10 cellular contexts compared by ENCODE assay signal in the genomic region with DNA sequence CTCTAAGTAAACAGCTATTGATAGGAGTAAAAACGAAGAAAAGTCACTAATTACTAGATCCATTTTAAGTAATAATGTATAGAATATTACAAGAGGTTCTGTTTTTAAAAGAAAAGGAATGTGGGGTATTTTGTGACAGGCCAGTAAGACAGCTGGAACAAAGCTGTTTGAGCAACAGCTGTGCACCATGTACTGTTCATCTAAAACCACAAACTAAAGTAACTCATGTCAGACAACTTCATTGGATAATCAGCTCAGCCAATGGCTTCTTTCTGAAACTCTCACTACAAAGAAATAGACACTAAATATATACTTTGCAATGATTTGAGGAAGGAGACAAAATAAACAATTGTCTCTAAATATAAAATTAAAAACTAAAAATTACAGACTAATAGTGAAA. TPM values are rescaled to one million over a fixed set of nuclear protein-coding genes. Genes with fewer than 3 reads are reported as not detected.
DNase-seq lines count a peak whose midpoint lies in the region; FAIRE-seq and TF ChIP-seq lines count a peak whose summit lies in the region.
"Had no signal": no experiment of that assay in that cellular context is flagged by ENCODE, and none has a peak within 500 bp of the region (broad histone marks: within the 10 kb centered on the region; RNA-seq: fewer than 3 reads in every experiment).

No MANE protein-coding gene starts in this region.

- no peak overlapping the region for H3K4me3 ChIP-seq in GM23248
- no peak overlapping the region for H3K4me3 ChIP-seq in HUES6 (ENCODE audit: low read depth, low read length)
- H3K4me3 ChIP-seq in foreskin fibroblast (ENCODE audit: low read depth in 1 of 2, low read length in 2 of 2): no peak overlapping the region
- no peak overlapping the region for H3K4me3 ChIP-seq in coronary artery

- TF ChIP-seq CTCF in foreskin fibroblast (IDR thresholded peaks at IDR 0.05; ENCODE audit: low read depth, low read length) (no peak), coronary artery (IDR thresholded peaks at IDR 0.05) (no peak)

- peak; percentile 42 for FAIRE-seq in G401.6 (lab: Jason Lieb, UNC)

- no peak overlapping the region for H3K27ac ChIP-seq in GM23248
- H3K27ac ChIP-seq in HUES6 (ENCODE audit: low read depth, low read length): 0 out of 2 replicates have a peak overlapping the region, but pooled peaks have one; percentile 96
- H3K27ac ChIP-seq in coronary artery: no peak overlapping the region

- H2AFZ ChIP-seq in GM23248: no peak overlapping the region

- H3K36me3 ChIP-seq in GM23248 (ENCODE audit: low read depth) (peaks cover 15% of the 10 kb centered on the region; the same call in 1 of the 2 replicates), HUES6 (ENCODE audit: control insufficient read depth, insufficient read depth, low read length) (peaks cover 3% of the 10 kb centered on the region; the same call in 1 of the 2 replicates)

- H3K9me2 ChIP-seq in GM23248 (ENCODE audit: insufficient read depth): no peaks in the 10 kb centered on the region

- H3K4me1 ChIP-seq in GM23248 (ENCODE audit: insufficient read depth) (peaks cover 58% of the 10 kb centered on the region), HUES6 (ENCODE audit: control insufficient read depth, insufficient read depth, low read length) (peaks cover 41% of the 10 kb centered on the region)

- DNase-seq in GM23248 (peak; percentile 39), foreskin fibroblast (peak; percentile 61 to 79), NOMO-1 treated with dmso at 0.1 percent for 144 hours (lab: John Stamatoyannopoulos, UW; ENCODE audit: unreplicated experiment) (no peak), NOMO-1 treated with DMSO at 0.1 percent for 48 hours (lab: John Stamatoyannopoulos, UW; ENCODE audit: unreplicated experiment) (no peak), UCSD-AML1 (lab: John Stamatoyannopoulos, UW; ENCODE audit: unreplicated experiment) (no peak), coronary artery (ENCODE audit: low spot score) (no peak)
- DNase-seq: CD4-positive, alpha-beta T cell; NCI-H526 had no signal

- H3K4me2 ChIP-seq in GM23248 (ENCODE audit: unreplicated experiment): peak overlapping the region; percentile 27

- peaks cover 100% of the 10 kb centered on the region for H3K79me2 ChIP-seq in GM23248 (ENCODE audit: insufficient read depth)

- H3K9ac ChIP-seq in GM23248 (no peak overlapping the region), HUES6 (ENCODE audit: low read length) (no peak overlapping the region)

- in situ Hi-C loops in GM23248 (cut with MboI): no loop called here

- peaks cover 41% of the 10 kb centered on the region for H4K20me1 ChIP-seq in GM23248 (ENCODE audit: insufficient read depth)

- H3K27me3 ChIP-seq in GM23248 (replicated peaks; ENCODE audit: insufficient read depth): no peaks in the 10 kb centered on the region
- H3K27me3 ChIP-seq in HUES6 (ENCODE audit: control insufficient read depth, insufficient read depth, low read length): no peaks in the 10 kb centered on the region

- H3F3A ChIP-seq in GM23248 (ENCODE audit: insufficient read depth): peaks cover 57% of the 10 kb centered on the region

- H3K9me3 ChIP-seq in GM23248 (ENCODE audit: low read depth): no peaks in the 10 kb centered on the region
- H3K9me3 ChIP-seq in HUES6 (ENCODE audit: control insufficient read depth, insufficient read depth, low read depth, low read length): no peaks in the 10 kb centered on the region; the same call in 1 of the 2 replicates

- WGBS in GM23248 (ENCODE audit: low coverage in 1 of 2, low lambda C conversion rate in 2 of 2, missing lambda C conversion rate in 2 of 2), 2 experiments: 100% methylated on average over 1 of the region's 1 CpG

RNA-seq across cellular contexts. Expression of a gene that starts 16.1 kb away (rescaled TPM):
- total RNA-seq in GM23248 (2014; rRNA removed; shearing (Covaris generic)): 328 and 382 TPM in 2 replicates
- 260 and 268 TPM in 2 replicates for polyA plus RNA-seq in GM23248 (2016; fragmentation: Nextera tagmentation; extraction: Ambion mirVana)

Comparison
In these comparisons a context has a peak if more than half of its experiments do, and no peak if none do; other contexts are left out.
1. DNase-seq: peak in GM23248 (single experiment) and foreskin fibroblast (2 of 2); none in NOMO-1 treated with dmso at 0.1 percent for 144 hours (single experiment), NOMO-1 treated with DMSO at 0.1 percent for 48 hours (single experiment), UCSD-AML1 (single experiment) and coronary artery (single experiment).